29 cellular contexts compared by ENCODE assay signal in the genomic region with DNA sequence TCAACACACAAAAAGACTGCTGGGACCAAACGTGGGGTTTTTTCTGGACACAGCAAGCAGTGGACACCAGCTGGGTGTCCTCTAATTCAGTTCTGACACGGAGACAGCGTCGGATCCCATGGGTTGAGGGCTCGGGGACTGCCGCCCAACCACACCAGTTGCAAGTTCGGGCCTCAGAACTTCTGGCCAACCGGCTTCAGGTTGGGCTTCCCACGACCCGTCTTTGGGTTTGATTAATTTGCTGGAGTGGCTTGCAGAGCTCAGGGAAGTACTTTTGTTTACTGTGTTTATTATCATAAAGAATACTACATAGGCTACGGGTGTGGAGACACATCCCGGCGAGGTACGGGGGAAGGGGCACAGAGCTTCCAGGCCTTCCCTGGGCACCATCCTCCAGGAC.
"Had no signal": no experiment of that assay in that cellular context is flagged by ENCODE, and none has a peak within 500 bp of the region (broad histone marks: within the 10 kb centered on the region; RNA-seq: fewer than 3 reads in every experiment).

No MANE protein-coding gene starts in this region.

- ATAC-seq: activated T-cell treated with anti-CD3 and anti-CD28 coated beads, Interleukin-2, amount 50 U/mL, for 4 hours; effector memory CD8-positive, alpha-beta T cell; gastroesophageal sphincter; left lobe of liver; natural killer cell treated with Interleukin-12 subunit alpha and Interleukin-12 subunit beta and Interleukin-15 and Interleukin-18, amount 100 ng/mL, for 72 hours; right lobe of liver had no signal

- H3K79me2 ChIP-seq: parathyroid adenoma had no signal

- H3K27ac ChIP-seq: dorsolateral prefrontal cortex, esophagus muscularis mucosa, gastroesophageal sphincter, parathyroid adenoma, right lobe of liver, testis, vagina, WERI-Rb-1 had no signal

- H3K36me3 ChIP-seq: WERI-Rb-1 had no signal

- DNase-seq: activated CD4-positive, alpha-beta T cell treated with anti-CD3 and anti-CD28 coated beads, Interleukin-2, amount 50 U/mL, for 4 hours; activated CD8-positive, alpha-beta memory T cell treated with anti-CD3 and anti-CD28 coated beads, Interleukin-2, amount 50 U/mL, for 48 hours; activated naive CD4-positive, alpha-beta T cell treated with Interleukin-2 at 50 U/mL for 16 hours; activated naive CD8-positive, alpha-beta T cell treated with anti-CD3 and anti-CD28 coated beads for 36 hours; activated T-cell treated with anti-CD3 and anti-CD28 coated beads, Interleukin-2, amount 50 U/mL, for 4 hours; dorsolateral prefrontal cortex; effector memory CD8-positive, alpha-beta T cell; head of caudate nucleus; islet precursor cell; right lobe of liver; small intestine; stimulated activated CD4-positive, alpha-beta T cell treated with anti-CD3 and anti-CD28 coated beads, Interleukin-15, amount 100 ng/mL, for 24 hours; stimulated activated naive CD4-positive, alpha-beta T cell; T-helper 1 cell; testis; WERI-Rb-1 had no signal

- FAIRE-seq: astrocyte, colon, small intestine, TTC549 had no signal

- H3K9me3 ChIP-seq: esophagus muscularis mucosa, gastroesophageal sphincter, right lobe of liver, testis, vagina had no signal

- H3K4me1 ChIP-seq: esophagus muscularis mucosa, gastroesophageal sphincter, parathyroid adenoma, right lobe of liver, testis, vagina had no signal

- H3K27me3 Mint-ChIP-seq: activated naive CD8-positive, alpha-beta T cell treated with anti-CD3 and anti-CD28 coated beads for 36 hours; central memory CD8-positive, alpha-beta T cell; effector memory CD8-positive, alpha-beta T cell; natural killer cell treated with Interleukin-12 subunit alpha and Interleukin-12 subunit beta and Interleukin-15 and Interleukin-18, amount 100 ng/mL, for 72 hours; type B pancreatic cell had no signal

- H3K4me3 ChIP-seq: dorsolateral prefrontal cortex, esophagus muscularis mucosa, gastroesophageal sphincter, lung, right lobe of liver, testis, vagina had no signal

- H3K4me1 Mint-ChIP-seq: activated naive CD8-positive, alpha-beta T cell treated with anti-CD3 and anti-CD28 coated beads for 36 hours; central memory CD8-positive, alpha-beta T cell had no signal

- H3K9me3 Mint-ChIP-seq: activated naive CD8-positive, alpha-beta T cell treated with anti-CD3 and anti-CD28 coated beads for 36 hours; activated T-cell treated with anti-CD3 and anti-CD28 coated beads, Interleukin-2, amount 50 U/mL, for 4 hours; activated T-helper 2 cell treated with anti-CD3 and anti-CD28 coated beads, Interferon-gamma antibody, Interleukin-2, Interleukin-4, amounts not matched to agents 10 μg/mL and 5 μg/mL and 100 μg/mL, durations not matched to agents 14 hours and 24 hours and 36 hours; central memory CD8-positive, alpha-beta T cell; effector memory CD8-positive, alpha-beta T cell; natural killer cell treated with Interleukin-12 subunit alpha and Interleukin-12 subunit beta and Interleukin-15 and Interleukin-18, amount 100 ng/mL, for 72 hours; type B pancreatic cell had no signal

- H2AFZ ChIP-seq: parathyroid adenoma had no signal

- H3K9ac ChIP-seq: parathyroid adenoma had no signal

- H3K4me3 Mint-ChIP-seq: activated naive CD8-positive, alpha-beta T cell treated with anti-CD3 and anti-CD28 coated beads for 36 hours; activated T-cell treated with anti-CD3 and anti-CD28 coated beads, Interleukin-2, amount 50 U/mL, for 4 hours; central memory CD8-positive, alpha-beta T cell; effector memory CD8-positive, alpha-beta T cell; natural killer cell treated with Interleukin-12 subunit alpha and Interleukin-12 subunit beta and Interleukin-15 and Interleukin-18, amount 100 ng/mL, for 72 hours; type B pancreatic cell had no signal

- H3K27me3 ChIP-seq: dorsolateral prefrontal cortex, esophagus muscularis mucosa, gastroesophageal sphincter, right lobe of liver, testis, vagina had no signal

- H3K27ac Mint-ChIP-seq: activated naive CD8-positive, alpha-beta T cell treated with anti-CD3 and anti-CD28 coated beads for 36 hours; activated T-helper 2 cell treated with anti-CD3 and anti-CD28 coated beads, Interferon-gamma antibody, Interleukin-2, Interleukin-4, amounts not matched to agents 10 μg/mL and 5 μg/mL and 100 μg/mL, durations not matched to agents 14 hours and 24 hours and 36 hours; natural killer cell treated with Interleukin-12 subunit alpha and Interleukin-12 subunit beta and Interleukin-15 and Interleukin-18, amount 100 ng/mL, for 72 hours; type B pancreatic cell had no signal
